ENCODE assay signal across 8 cellular contexts in genomic region chrX:11908371-11908770, GRCh38.
DNase-seq lines count a peak whose midpoint lies in the region; ATAC-seq, FAIRE-seq and TF ChIP-seq lines count a peak whose summit lies in the region.

No MANE protein-coding gene starts in this region.

- H3K4me3 ChIP-seq in fibroblast of the aortic adventitia (ENCODE audit: low read depth, low read length), result no peak overlapping the region

- no peak overlapping the region for H3K27ac Mint-ChIP-seq in CD4-positive, alpha-beta T cell

- CTCF ChIA-PET in CD4-positive, alpha-beta T cell (lab: Charles Lee), result no interaction called here
- CTCF ChIA-PET in RWPE1 (lab: Yijun Ruan, JAX), result no interaction called here

- H3K27ac ChIP-seq in CD4-positive, alpha-beta T cell (ENCODE audit: low read depth, low read length), result no peak overlapping the region
- no peak overlapping the region for H3K27ac ChIP-seq in RWPE1

- no peaks in the 10 kb centered on the region for H3K9me3 ChIP-seq in CD4-positive, alpha-beta T cell (ENCODE audit: control insufficient read depth, low read length)

- H3K36me3 Mint-ChIP-seq in CD4-positive, alpha-beta T cell (ENCODE audit: low read depth), result no peaks in the 10 kb centered on the region

- ATAC-seq in CD4-positive, alpha-beta T cell (ENCODE audit: poor library complexity), result peak; percentile 56
- ATAC-seq in GM18868 (IDR thresholded peaks at IDR 0.05; ENCODE audit: unreplicated experiment) (peak; percentile 80), HG03175 (IDR thresholded peaks at IDR 0.05; ENCODE audit: unreplicated experiment) (peak; percentile 81), HG02623 (IDR thresholded peaks at IDR 0.05; ENCODE audit: unreplicated experiment) (no peak)

- no peaks in the 10 kb centered on the region for H3K27me3 Mint-ChIP-seq in CD4-positive, alpha-beta T cell

- H3K4me1 Mint-ChIP-seq in CD4-positive, alpha-beta T cell (ENCODE audit: low read depth), result peaks cover 12% of the 10 kb centered on the region

- H3K9me3 Mint-ChIP-seq in CD4-positive, alpha-beta T cell, result no peaks in the 10 kb centered on the region

- no peaks in the 10 kb centered on the region for H3K27me3 ChIP-seq in CD4-positive, alpha-beta T cell (ENCODE audit: control insufficient read depth, insufficient read depth, low read length)

- H3K4me3 Mint-ChIP-seq in CD4-positive, alpha-beta T cell, result no peak overlapping the region

- no peak for FAIRE-seq in urothelium cell line (lab: Jason Lieb, UNC)

- no peak for TF ChIP-seq CTCF in CD4-positive, alpha-beta T cell (IDR thresholded peaks at IDR 0.05)
- TF ChIP-seq CTCF in RWPE1 (conservative IDR thresholded peaks at IDR 0.05; ENCODE audit: low read depth), result no peak; the same call in 1 of the 2 replicates
- TF ChIP-seq CTCF in fibroblast of the aortic adventitia (IDR thresholded peaks at IDR 0.05; ENCODE audit: insufficient read depth, low read length), result peak; percentile 48

- peak in 2 of 10 experiments; percentile 2 to 4 for DNase-seq in CD4-positive, alpha-beta T cell
- DNase-seq in RWPE1 (ENCODE audit: low spot score), result peak; percentile 20
- DNase-seq in fibroblast of the aortic adventitia (ENCODE audit: low read depth), result peak; percentile 26
- no peak for DNase-seq in urothelium cell line (ENCODE audit: low spot score)
- no peak for DNase-seq in GOT3 (lab: John Stamatoyannopoulos, UW)

- intact Hi-C loops in CD4-positive, alpha-beta T cell (cut with DNase I, micrococcal nuclease), result loop anchor here (1.0 to 10.0 kb wide), 4 partner anchors 121 to 376 kb away; no protein-coding TSS in a partner anchor

- POLR2A ChIA-PET in CD4-positive, alpha-beta T cell (lab: Charles Lee), result no interaction called here
- POLR2A ChIA-PET in RWPE1 (lab: Yijun Ruan, JAX; ENCODE audit: low non-redundant PET), result no interaction called here

Comparison
In these comparisons a context has a peak if more than half of its experiments do, and no peak if none do; other contexts are left out.
1. DNase-seq: peak in RWPE1 (single experiment) and fibroblast of the aortic adventitia (single experiment); none in urothelium cell line (single experiment) and GOT3 (single experiment).